Comparison of ENCODE assay signal across 18 cellular contexts in the genomic region with DNA sequence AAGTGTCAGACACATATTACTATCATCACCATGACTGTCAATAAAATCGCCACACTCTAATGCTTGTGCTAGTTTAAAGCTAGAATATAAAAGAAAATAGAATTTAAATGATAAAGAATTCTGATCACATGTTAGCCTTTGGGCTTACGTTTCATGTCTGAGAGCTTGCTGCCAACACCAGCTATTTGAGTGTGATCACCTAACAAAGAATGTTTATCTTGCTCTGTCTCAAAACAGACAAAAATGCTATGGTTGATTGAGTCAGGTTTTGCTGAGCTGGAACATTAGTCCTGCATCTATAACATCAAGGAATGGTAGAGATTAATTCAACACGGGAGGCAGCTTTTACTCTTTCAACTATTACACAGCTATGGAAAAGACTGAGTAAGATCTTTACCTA. TPM values are rescaled to one million over a fixed set of nuclear protein-coding genes. Genes with fewer than 3 reads are reported as not detected.
"Had no signal": no experiment of that assay in that cellular context is flagged by ENCODE, and none has a peak within 500 bp of the region (broad histone marks: within the 10 kb centered on the region; RNA-seq: fewer than 3 reads in every experiment).

No MANE protein-coding gene starts in this region.

- H3K4me2 ChIP-seq: hepatocyte had no signal

- H3K79me2 ChIP-seq: hepatocyte had no signal

- H3K9me3 ChIP-seq: psoas muscle, suprapubic skin, thyroid gland had no signal

- H3K36me3 ChIP-seq: suprapubic skin, thyroid gland had no signal

- H3K27ac ChIP-seq: coronary artery, foreskin keratinocyte, hepatocyte, psoas muscle, suprapubic skin, thyroid gland had no signal

- H3K4me3 ChIP-seq: coronary artery, hepatocyte, psoas muscle, suprapubic skin, thyroid gland had no signal

- H3K27me3 ChIP-seq: hepatocyte, suprapubic skin, thyroid gland had no signal

- H3K4me1 ChIP-seq: foreskin keratinocyte, psoas muscle, suprapubic skin had no signal

- DNase-seq: effector CD4-positive, alpha-beta T cell; endodermal cell; erythroblast; foreskin keratinocyte; kidney; left colon; mesendoderm; naive B cell; nephron progenitor cell; psoas muscle; stimulated activated naive CD4-positive, alpha-beta T cell treated with Interleukin-2 at 50 U/mL for 16 hours; thyroid gland had no signal

- H2AFZ ChIP-seq: hepatocyte had no signal

RNA-seq across cellular contexts. Expression of a gene that starts 50.7 kb away (rescaled TPM):
- total RNA-seq: endothelial cell of umbilical vein, lung microvascular endothelial cell, skeletal muscle tissue had no signal
- polyA plus RNA-seq: endothelial cell of umbilical vein had no signal
